Comparison of ENCODE assay signal across 24 cellular contexts in genomic region chr14:26383286-26383685, GRCh38.
"Had no signal": no experiment of that assay in that cellular context is flagged by ENCODE, and none has a peak within 500 bp of the region (broad histone marks: within the 10 kb centered on the region; RNA-seq: fewer than 3 reads in every experiment).

No MANE protein-coding gene starts in this region.

- H3K36me3 ChIP-seq: MG63, Peyer's patch, SJCRH30 had no signal

- H3K27me3 ChIP-seq: Peyer's patch, SJCRH30 had no signal

- H2AFZ ChIP-seq: PC-9 had no signal

- H3K4me3 ChIP-seq: MG63, PC-9, Peyer's patch, SJCRH30 had no signal

- H3K27ac ChIP-seq: PC-9, Peyer's patch, SJCRH30 had no signal

- H3K9me3 ChIP-seq: MG63, Peyer's patch, SJCRH30 had no signal

- H3K4me2 ChIP-seq: PC-9 had no signal

- DNase-seq: IMR-90; Karpas-422; KG1; MG63; NCI-H1092; NCI-H1105 treated with DMSO at 0.1 percent for 48 hours; NCI-H1417 treated with DMSO at 0.1 percent for 48 hours; NCI-H146; NCI-H1694 treated with DMSO at 0.1 percent for 48 hours; NCI-H1930; NCI-H2171 treated with DMSO at 0.1 percent for 48 hours; NCI-H345; NCI-H446 treated with DMSO at 0.1 percent for 48 hours; NCI-H510A treated with DMSO at 0.1 percent for 48 hours; NCI-H526; NCI-H774; NK-92 treated with Interleukin-12 subunit alpha and Interleukin-12 subunit beta, amount 100 ng/mL, for 24 hours; OCI-M1; PC-9; Peyer's patch; SHP77 treated with DMSO at 0.1 percent for 48 hours; SJCRH30 had no signal

- H3K4me1 ChIP-seq: SJCRH30 had no signal

- ATAC-seq: Right ventricle myocardium inferior, SK-N-SH treated with all-trans-retinoic acid at 6 μM for 48 hours had no signal
